30 cellular contexts compared by ENCODE assay signal in genomic region chr6:165728196-165728595, GRCh38.
"Had no signal": no experiment of that assay in that cellular context is flagged by ENCODE, and none has a peak within 500 bp of the region (broad histone marks: within the 10 kb centered on the region; RNA-seq: fewer than 3 reads in every experiment).

No MANE protein-coding gene starts in this region.

- DNase-seq: activated CD4-positive, alpha-beta T cell treated with anti-CD3 and anti-CD28 coated beads for 4 hours; activated CD4-positive, alpha-beta T cell treated with anti-CD3 and anti-CD28 coated beads, Interleukin-2, amount 50 U/mL, for 4 hours; activated naive CD4-positive, alpha-beta T cell; activated T-cell treated with anti-CD3 and anti-CD28 coated beads for 4 hours; activated T-cell treated with anti-CD3 and anti-CD28 coated beads, Interleukin-2, amount 50 U/mL, for 72 hours; cortex of kidney; esophagus squamous epithelium; hippocampal formation; kidney; left colon; lower lobe of right lung; mesenchymal stem cell; naive thymus-derived CD8-positive, alpha-beta T cell; nucleus accumbens; pancreas; retina; sigmoid colon; small intestine; stimulated activated CD4-positive, alpha-beta T cell treated with anti-CD3 and anti-CD28 coated beads, Interleukin-4, amount 100 ng/mL, for 24 hours; stimulated activated CD8-positive, alpha-beta memory T cell treated with anti-CD3 and anti-CD28 coated beads, Interleukin-4, amount 100 ng/mL, for 48 hours; stimulated activated naive CD8-positive, alpha-beta T cell treated with anti-CD3 and anti-CD28 coated beads, Interleukin-15, amount 100 ng/mL, for 72 hours; T-helper 9 cell; tibial artery; upper lobe of right lung had no signal

- H3K27me3 ChIP-seq: esophagus squamous epithelium, gastroesophageal sphincter, pancreas, sigmoid colon, suprapubic skin, tibial artery, upper lobe of right lung had no signal

- H3K4me3 ChIP-seq: esophagus squamous epithelium, gastroesophageal sphincter, lower lobe of right lung, pancreas, prostate gland, sigmoid colon, suprapubic skin, tibial artery, upper lobe of right lung had no signal

- H3K36me3 ChIP-seq: esophagus squamous epithelium, gastroesophageal sphincter, lower lobe of right lung, pancreas, prostate gland, sigmoid colon, suprapubic skin, tibial artery, upper lobe of right lung had no signal

- FAIRE-seq: kidney, pancreas, small intestine, TTC549 had no signal

- H3K4me1 ChIP-seq: esophagus squamous epithelium, gastroesophageal sphincter, lower lobe of right lung, pancreas, prostate gland, suprapubic skin, tibial artery, upper lobe of right lung had no signal

- H3K9me3 ChIP-seq: esophagus squamous epithelium, gastroesophageal sphincter, lower lobe of right lung, pancreas, prostate gland, sigmoid colon, suprapubic skin, tibial artery, upper lobe of right lung had no signal

- H3K27ac ChIP-seq: epithelial cell of prostate, esophagus squamous epithelium, gastroesophageal sphincter, lower lobe of right lung, pancreas, prostate gland, sigmoid colon, suprapubic skin, tibial artery, upper lobe of right lung, VCaP had no signal
